In the genomic region with DNA sequence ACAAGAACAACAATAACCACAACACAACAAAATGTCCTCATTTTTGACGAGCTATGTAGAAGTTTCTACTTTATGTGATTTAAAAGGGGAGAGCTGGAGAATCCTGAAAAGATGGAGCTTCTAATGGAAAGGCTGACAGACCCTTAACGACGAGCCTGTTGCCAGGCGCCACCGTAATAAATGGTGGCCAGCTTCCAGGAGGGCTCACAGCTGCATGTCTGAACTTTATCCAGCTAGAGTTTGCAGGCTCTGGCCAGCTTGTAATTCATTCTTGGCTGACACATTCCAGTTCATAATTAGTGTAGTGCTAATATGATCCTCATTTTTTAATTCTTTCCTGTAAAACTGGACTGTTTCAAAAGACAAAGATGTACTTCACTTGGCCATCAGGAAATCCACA, we compare ENCODE assay signal across 14 cellular contexts.
DNase-seq lines count a peak whose midpoint lies in the region; FAIRE-seq and TF ChIP-seq lines count a peak whose summit lies in the region.
"Had no signal": no experiment of that assay in that cellular context is flagged by ENCODE, and none has a peak within 500 bp of the region (broad histone marks: within the 10 kb centered on the region; RNA-seq: fewer than 3 reads in every experiment).

No MANE protein-coding gene starts in this region.

- H3K27ac ChIP-seq in dorsolateral prefrontal cortex (no peak overlapping the region), keratinocyte (ENCODE audit: control insufficient read depth, insufficient read depth, low read length) (no peak overlapping the region), sigmoid colon (peak overlapping the region; percentile 15 to 47 (median 32)), esophagus squamous epithelium (peak overlapping the region in 1 of 4 donors; percentile 15)

- H4K20me1 ChIP-seq in keratinocyte (ENCODE audit: control insufficient read depth, extremely low read depth, insufficient read depth, low read length), result no peaks in the 10 kb centered on the region

- H3K9me3 ChIP-seq in keratinocyte (ENCODE audit: control insufficient read depth, low read depth, low read length) (no peaks in the 10 kb centered on the region), sigmoid colon (no peaks in the 10 kb centered on the region), esophagus squamous epithelium (no peaks in the 10 kb centered on the region)

- TF ChIP-seq CTCF in dorsolateral prefrontal cortex (IDR thresholded peaks at IDR 0.05 in 54 of 56, conservative IDR thresholded peaks at IDR 0.05 in 2 of 56; ENCODE audit: low read depth in 1 of 56, partially characterized antibody in 56 of 56), result peak in 2 of 56 donors; percentile 13 to 15
- TF ChIP-seq CTCF in keratinocyte (optimal IDR thresholded peaks at IDR 0.05 in 1 of 3, IDR thresholded peaks at IDR 0.05 in 1 of 3, conservative IDR thresholded peaks at IDR 0.05 in 1 of 3; ENCODE audit: extremely low read depth in 1 of 3, insufficient read depth in 2 of 3, low read length in 3 of 3), result no peak
- no peak for TF ChIP-seq CTCF in sigmoid colon (IDR thresholded peaks at IDR 0.05)
- TF ChIP-seq CTCF in esophagus squamous epithelium (IDR thresholded peaks at IDR 0.05), result no peak

- H3K36me3 ChIP-seq in keratinocyte (ENCODE audit: control insufficient read depth in 2 of 2, extremely low read depth in 1 of 2, insufficient read depth in 2 of 2, low read length in 2 of 2), result no peaks in the 10 kb centered on the region
- H3K36me3 ChIP-seq in sigmoid colon, result no peaks in the 10 kb centered on the region
- no peaks in the 10 kb centered on the region for H3K36me3 ChIP-seq in esophagus squamous epithelium

- intact Hi-C loops in dorsolateral prefrontal cortex (cut with DNase I), result no loop called here
- intact Hi-C loops in sigmoid colon (cut with DNase I), result no loop called here
- intact Hi-C loops in esophagus squamous epithelium (cut with DNase I), result no loop called here

- FAIRE-seq in keratinocyte (lab: Jason Lieb, UNC), result peak; percentile 93

- H3K4me3 ChIP-seq in dorsolateral prefrontal cortex (peak overlapping the region in 5 of 59 donors; percentile 6 to 35 (median 11)), keratinocyte (ENCODE audit: control insufficient read depth in 2 of 3, extremely low read depth in 1 of 3, insufficient read depth in 2 of 3, low read depth in 1 of 3, low read length in 3 of 3) (peak overlapping the region in 1 of 3 experiments; percentile 12), sigmoid colon (no peak overlapping the region), esophagus squamous epithelium (no peak overlapping the region)

- TF ChIP-seq POLR2A in sigmoid colon (IDR thresholded peaks at IDR 0.05) (no peak), esophagus squamous epithelium (IDR thresholded peaks at IDR 0.05) (no peak)

- no peaks in the 10 kb centered on the region for H3K79me2 ChIP-seq in keratinocyte (ENCODE audit: control insufficient read depth, insufficient read depth, low read length)

- dilution Hi-C loops in keratinocyte (cut with MboI; ENCODE audit: extremely low pct_ligation_motif_present, low sequenced_read_pairs), result no loop called here

- 14 to 46% methylated on average over 5 of the region's 5 CpGs for WGBS in sigmoid colon, 2 donors
- WGBS in esophagus squamous epithelium, 2 donors, result 2 to 19% methylated on average over 5 of the region's 5 CpGs

- H3K4me1 ChIP-seq in keratinocyte (ENCODE audit: control insufficient read depth, extremely low read depth, insufficient read depth, low read length) (peaks cover 23% of the 10 kb centered on the region), sigmoid colon (peaks cover 0 to 41% (median 25%) of the 10 kb centered on the region in 4 donors), esophagus squamous epithelium (peaks cover 0 to 38% (median 2%) of the 10 kb centered on the region in 3 donors)

- H3K27me3 ChIP-seq in dorsolateral prefrontal cortex (peaks cover 0 to 2% (median 0%) of the 10 kb centered on the region in 45 donors), keratinocyte (ENCODE audit: control insufficient read depth, extremely low read depth, insufficient read depth, low read length) (no peaks in the 10 kb centered on the region), sigmoid colon (no peaks in the 10 kb centered on the region), esophagus squamous epithelium (no peaks in the 10 kb centered on the region)

- no peak overlapping the region for H3K9ac ChIP-seq in keratinocyte (ENCODE audit: control insufficient read depth, extremely low read depth, insufficient read depth, low read length)

- TF ChIP-seq EP300 in sigmoid colon (IDR thresholded peaks at IDR 0.05), result no peak

- peak overlapping the region; percentile 34 for H2AFZ ChIP-seq in keratinocyte (ENCODE audit: control insufficient read depth, low read length)

- DNase-seq in NCI-H1105 treated with DMSO at 0.1 percent for 48 hours (lab: John Stamatoyannopoulos, UW), result peak; percentile 86
- DNase-seq in dorsolateral prefrontal cortex, result peak in 9 of 10 donors; percentile 24 to 67 (median 49)
- DNase-seq in keratinocyte (ENCODE audit: low read depth, low spot score), result no peak
- DNase-seq in sigmoid colon, result no peak
- DNase-seq in esophagus squamous epithelium (lab: John Stamatoyannopoulos, UW), result no peak
- DNase-seq in DMS53 treated with DMSO at 0.1 percent for 48 hours (lab: John Stamatoyannopoulos, UW; ENCODE audit: unreplicated experiment), result no peak
- no peak for DNase-seq in dedifferentiated amniotic fluid mesenchymal stem cell (ENCODE audit: extremely low spot score)
- DNase-seq in NCI-H2227 treated with DMSO at 0.1 percent for 48 hours (lab: John Stamatoyannopoulos, UW), result no peak
- DNase-seq: activated CD4-positive, alpha-beta T cell treated with anti-CD3 and anti-CD28 coated beads for 4 hours; activated gamma-delta T cell treated with Interleukin-2 at 50 U/mL for 16 hours; CD4-positive, alpha-beta memory T cell; naive B cell; NCI-H1436 treated with DMSO at 0.1 percent for 48 hours; T-cell had no signal

- no peaks in the 10 kb centered on the region for H3K9me1 ChIP-seq in keratinocyte (ENCODE audit: control insufficient read depth, extremely low read depth, insufficient read depth, low read length)

- H3K4me2 ChIP-seq in keratinocyte (ENCODE audit: control insufficient read depth, extremely low read depth, insufficient read depth, low read depth, low read length), result peak overlapping the region; percentile 69

Comparison
In these comparisons a context has a peak if more than half of its experiments do, and no peak if none do; other contexts are left out.
1. DNase-seq: peak in NCI-H1105 treated with DMSO at 0.1 percent for 48 hours (single experiment) and dorsolateral prefrontal cortex (9 of 10); none in keratinocyte (single experiment), sigmoid colon (single experiment), esophagus squamous epithelium (single experiment), DMS53 treated with DMSO at 0.1 percent for 48 hours (single experiment), dedifferentiated amniotic fluid mesenchymal stem cell (single experiment) and NCI-H2227 treated with DMSO at 0.1 percent for 48 hours (single experiment).
2. H3K27ac ChIP-seq: peak in sigmoid colon (4 of 4); none in dorsolateral prefrontal cortex (0 of 59) and keratinocyte (single experiment).